28 cellular contexts compared by ENCODE assay signal in genomic region chr12:20210795-20211194, GRCh38.
DNase-seq lines count a peak whose midpoint lies in the region; ATAC-seq and TF ChIP-seq lines count a peak whose summit lies in the region.
"Had no signal": no experiment of that assay in that cellular context is flagged by ENCODE, and none has a peak within 500 bp of the region (broad histone marks: within the 10 kb centered on the region; RNA-seq: fewer than 3 reads in every experiment).

No MANE protein-coding gene starts in this region.

- no peaks in the 10 kb centered on the region for H3K27me3 ChIP-seq in left ventricle myocardium inferior (ENCODE audit: low read depth)
- H3K27me3 ChIP-seq in heart left ventricle = no peaks in the 10 kb centered on the region
- H3K27me3 ChIP-seq in upper lobe of right lung = no peaks in the 10 kb centered on the region
- H3K27me3 ChIP-seq: body of pancreas, foreskin keratinocyte, SJSA1 had no signal

- no peak for TF ChIP-seq POLR2A in heart left ventricle (IDR thresholded peaks at IDR 0.05)

- peaks cover 46% of the 10 kb centered on the region for H3K4me1 ChIP-seq in left ventricle myocardium inferior
- peaks cover 0 to 60% (median 25%) of the 10 kb centered on the region in 12 donors for H3K4me1 ChIP-seq in heart left ventricle
- peaks cover 10% of the 10 kb centered on the region for H3K4me1 ChIP-seq in upper lobe of right lung
- H3K4me1 ChIP-seq: foreskin keratinocyte had no signal

- TF ChIP-seq CTCF in left ventricle myocardium inferior (IDR thresholded peaks at IDR 0.05; ENCODE audit: borderline replicate concordance) (no peak), heart left ventricle (IDR thresholded peaks at IDR 0.05) (no peak), upper lobe of right lung (IDR thresholded peaks at IDR 0.05) (no peak)

- H3K4me3 ChIP-seq in left ventricle myocardium inferior (no peak overlapping the region), heart left ventricle (no peak overlapping the region), upper lobe of right lung (no peak overlapping the region)
- H3K4me3 ChIP-seq: body of pancreas, lower lobe of right lung, psoas muscle, SJSA1, skin epidermis had no signal

- no peaks in the 10 kb centered on the region for H3K4me1 Mint-ChIP-seq in activated CD8-positive, alpha-beta T cell treated with anti-CD3 and anti-CD28 coated beads, Interleukin-2, amount 10 ng/mL, durations not matched to agents 7 days and 5 days (ENCODE audit: low read depth)
- H3K4me1 Mint-ChIP-seq: B cell; stimulated activated effector memory CD8-positive, alpha-beta T cell treated with anti-CD3 and anti-CD28 coated beads, Interleukin-12 subunit alpha, Interleukin-12 subunit beta, amount 100 ng/mL, for 72 hours; T-helper 17 cell had no signal

- H3K36me3 ChIP-seq in left ventricle myocardium inferior (no peaks in the 10 kb centered on the region), heart left ventricle (no peaks in the 10 kb centered on the region), upper lobe of right lung (no peaks in the 10 kb centered on the region)
- H3K36me3 ChIP-seq: lower lobe of right lung, SJSA1 had no signal

- no peaks in the 10 kb centered on the region for H3K27me3 Mint-ChIP-seq in activated CD8-positive, alpha-beta T cell treated with anti-CD3 and anti-CD28 coated beads, Interleukin-2, amount 10 ng/mL, durations not matched to agents 7 days and 5 days (ENCODE audit: low read depth)
- H3K27me3 Mint-ChIP-seq: B cell, T-helper 17 cell had no signal

- CTCF ChIA-PET in activated CD8-positive, alpha-beta T cell treated with anti-CD3 and anti-CD28 coated beads, Interleukin-2, amount 10 ng/mL, durations not matched to agents 7 days and 5 days (lab: Charles Lee) = no interaction called here

- no peak overlapping the region for H3K4me3 Mint-ChIP-seq in activated CD8-positive, alpha-beta T cell treated with anti-CD3 and anti-CD28 coated beads, Interleukin-2, amount 10 ng/mL, durations not matched to agents 7 days and 5 days
- H3K4me3 Mint-ChIP-seq: B cell; stimulated activated effector memory CD8-positive, alpha-beta T cell treated with anti-CD3 and anti-CD28 coated beads, Interleukin-12 subunit alpha, Interleukin-12 subunit beta, amount 100 ng/mL, for 72 hours; T-helper 17 cell had no signal

- H3K9me3 Mint-ChIP-seq in activated CD8-positive, alpha-beta T cell treated with anti-CD3 and anti-CD28 coated beads, Interleukin-2, amount 10 ng/mL, durations not matched to agents 7 days and 5 days (ENCODE audit: insufficient read depth) = no peaks in the 10 kb centered on the region
- H3K9me3 Mint-ChIP-seq: activated T-helper 2 cell treated with anti-CD3 and anti-CD28 coated beads, Interferon-gamma antibody, Interleukin-2, Interleukin-4, amounts not matched to agents 10 μg/mL and 5 μg/mL and 100 μg/mL, durations not matched to agents 14 hours and 24 hours and 36 hours had no signal

- H3K27ac Mint-ChIP-seq in activated CD8-positive, alpha-beta T cell treated with anti-CD3 and anti-CD28 coated beads, Interleukin-2, amount 10 ng/mL, durations not matched to agents 7 days and 5 days = no peak overlapping the region
- H3K27ac Mint-ChIP-seq: activated T-helper 2 cell treated with anti-CD3 and anti-CD28 coated beads, Interferon-gamma antibody, Interleukin-2, Interleukin-4, amounts not matched to agents 10 μg/mL and 5 μg/mL and 100 μg/mL, durations not matched to agents 14 hours and 24 hours and 36 hours; B cell; stimulated activated effector memory CD8-positive, alpha-beta T cell treated with anti-CD3 and anti-CD28 coated beads, Interleukin-12 subunit alpha, Interleukin-12 subunit beta, amount 100 ng/mL, for 72 hours; T-helper 17 cell had no signal

- ATAC-seq in heart left ventricle (no peak), upper lobe of right lung (peak; percentile 59), GM18873 (IDR thresholded peaks at IDR 0.05; ENCODE audit: low FRiP score, unreplicated experiment) (no peak), HG02642 (IDR thresholded peaks at IDR 0.05; ENCODE audit: poor library complexity, unreplicated experiment) (no peak)
- no peak for ATAC-seq in activated CD8-positive, alpha-beta T cell treated with anti-CD3 and anti-CD28 coated beads, Interleukin-2, amount 10 ng/mL, durations not matched to agents 7 days and 5 days
- ATAC-seq: body of pancreas; foreskin keratinocyte; PC-3; psoas muscle; stimulated activated effector memory CD8-positive, alpha-beta T cell treated with anti-CD3 and anti-CD28 coated beads, Interleukin-12 subunit alpha, Interleukin-12 subunit beta, amount 100 ng/mL, for 72 hours; T-helper 17 cell had no signal

- no peaks in the 10 kb centered on the region for H3K36me3 Mint-ChIP-seq in activated CD8-positive, alpha-beta T cell treated with anti-CD3 and anti-CD28 coated beads, Interleukin-2, amount 10 ng/mL, durations not matched to agents 7 days and 5 days (ENCODE audit: low read depth)
- H3K36me3 Mint-ChIP-seq: stimulated activated effector memory CD8-positive, alpha-beta T cell treated with anti-CD3 and anti-CD28 coated beads, Interleukin-12 subunit alpha, Interleukin-12 subunit beta, amount 100 ng/mL, for 72 hours had no signal

- DNase-seq in left ventricle myocardium inferior (no peak), heart left ventricle (no peak), OCI-M1 (lab: John Stamatoyannopoulos, UW) (peak; percentile 76), medulla oblongata (ENCODE audit: extremely low spot score) (peak; percentile 25), upper lobe of right lung (no peak)
- DNase-seq in activated CD8-positive, alpha-beta T cell treated with anti-CD3 and anti-CD28 coated beads, Interleukin-2, amount 10 ng/mL, durations not matched to agents 7 days and 5 days = no peak
- DNase-seq: 8988T; activated CD8-positive, alpha-beta memory T cell treated with anti-CD3 and anti-CD28 coated beads, Interleukin-2, amount 50 U/mL, for 4 hours; body of pancreas; Calu3; effector memory CD4-positive, alpha-beta T cell; foreskin keratinocyte; GOT3; lower lobe of right lung; NCI-H146; NCI-H2171 treated with DMSO at 0.1 percent for 48 hours; NCI-H526 treated with DMSO at 0.1 percent for 48 hours; PC-3; psoas muscle; stimulated activated CD4-positive, alpha-beta T cell treated with anti-CD3 and anti-CD28 coated beads, Interleukin-1b, Interleukin-23, amount 100 ng/mL, for 48 hours; T-helper 17 cell had no signal

- H3K27ac ChIP-seq in left ventricle myocardium inferior (replicated peaks) = peak overlapping the region; percentile 89
- peak overlapping the region in 5 of 12 donors; percentile 79 to 84 (median 83) for H3K27ac ChIP-seq in heart left ventricle
- no peak overlapping the region for H3K27ac ChIP-seq in upper lobe of right lung
- H3K27ac ChIP-seq: foreskin keratinocyte, lower lobe of right lung had no signal

- POLR2A ChIA-PET in activated CD8-positive, alpha-beta T cell treated with anti-CD3 and anti-CD28 coated beads, Interleukin-2, amount 10 ng/mL, durations not matched to agents 7 days and 5 days (lab: Charles Lee) = no interaction called here

- WGBS in heart left ventricle, 4 donors = 75 to 87% (median 78%) methylated on average over 2 of the region's 2 CpGs

- intact Hi-C loops in left ventricle myocardium inferior (cut with micrococcal nuclease) = no loop called here
- intact Hi-C loops in heart left ventricle (cut with DNase I) = loop anchor here in 5 of 10 donors (5.0 to 10.0 kb wide), 9 partner anchors 62 to 468 kb away; partner anchors contain the start of gene PDE3A (in 4 of the 5)
- intact Hi-C loops in upper lobe of right lung (cut with DNase I) = no loop called here

- H3K9me3 ChIP-seq in left ventricle myocardium inferior (replicated peaks) (no peaks in the 10 kb centered on the region), heart left ventricle (no peaks in the 10 kb centered on the region), upper lobe of right lung (no peaks in the 10 kb centered on the region)
- H3K9me3 ChIP-seq: body of pancreas, lower lobe of right lung, psoas muscle, SJSA1 had no signal

Comparison
In these comparisons a context has a peak if more than half of its experiments do, and no peak if none do; other contexts are left out.
1. DNase-seq: peak in OCI-M1 (single experiment) and medulla oblongata (single experiment); none in left ventricle myocardium inferior (single experiment), heart left ventricle (0 of 5), upper lobe of right lung (single experiment) and activated CD8-positive, alpha-beta T cell treated with anti-CD3 and anti-CD28 coated beads, Interleukin-2, amount 10 ng/mL, durations not matched to agents 7 days and 5 days (single experiment).